2 cellular contexts compared by ENCODE assay signal in the genomic region with DNA sequence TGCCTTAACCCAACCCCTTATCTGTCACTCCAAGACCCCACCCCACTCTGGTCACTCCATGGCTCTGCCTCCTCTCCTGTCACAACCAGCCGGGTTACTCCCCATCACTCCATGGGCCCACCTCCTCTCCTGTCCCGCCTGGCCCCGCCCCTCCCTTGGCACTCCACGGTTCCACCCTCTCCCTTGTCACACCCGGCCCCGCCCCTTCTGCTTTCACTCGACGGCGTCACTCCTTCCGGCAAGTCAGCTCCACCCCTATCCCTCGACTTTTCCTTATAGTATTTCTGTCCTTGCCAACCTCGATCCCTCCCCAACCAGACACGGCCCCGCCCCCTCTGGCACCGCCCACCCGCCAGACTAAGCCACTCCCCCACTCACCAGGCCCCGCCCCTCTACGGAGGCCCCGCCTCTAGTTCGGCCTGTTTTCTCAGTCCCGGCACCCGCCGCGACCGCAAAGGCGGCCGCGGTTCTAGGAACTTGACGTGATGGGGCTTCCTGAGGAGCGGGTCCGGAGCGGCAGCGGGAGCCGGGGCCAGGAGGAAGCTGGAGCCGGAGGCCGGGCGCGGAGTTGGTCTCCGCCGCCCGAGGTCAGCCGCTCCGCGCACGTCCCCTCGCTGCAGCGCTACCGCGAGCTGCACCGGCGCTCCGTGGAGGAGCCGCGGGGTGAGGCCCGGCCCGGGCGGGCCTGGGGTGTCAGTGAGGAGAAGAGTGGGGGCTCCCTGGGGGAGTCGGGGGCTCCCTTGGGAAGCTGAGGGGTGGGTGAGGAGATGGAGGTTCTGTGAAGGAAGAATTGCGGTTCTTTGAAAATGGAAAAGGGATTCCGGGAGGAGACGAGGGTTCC.
TF ChIP-seq lines count a peak whose summit lies in the region.

A gene with protein sequence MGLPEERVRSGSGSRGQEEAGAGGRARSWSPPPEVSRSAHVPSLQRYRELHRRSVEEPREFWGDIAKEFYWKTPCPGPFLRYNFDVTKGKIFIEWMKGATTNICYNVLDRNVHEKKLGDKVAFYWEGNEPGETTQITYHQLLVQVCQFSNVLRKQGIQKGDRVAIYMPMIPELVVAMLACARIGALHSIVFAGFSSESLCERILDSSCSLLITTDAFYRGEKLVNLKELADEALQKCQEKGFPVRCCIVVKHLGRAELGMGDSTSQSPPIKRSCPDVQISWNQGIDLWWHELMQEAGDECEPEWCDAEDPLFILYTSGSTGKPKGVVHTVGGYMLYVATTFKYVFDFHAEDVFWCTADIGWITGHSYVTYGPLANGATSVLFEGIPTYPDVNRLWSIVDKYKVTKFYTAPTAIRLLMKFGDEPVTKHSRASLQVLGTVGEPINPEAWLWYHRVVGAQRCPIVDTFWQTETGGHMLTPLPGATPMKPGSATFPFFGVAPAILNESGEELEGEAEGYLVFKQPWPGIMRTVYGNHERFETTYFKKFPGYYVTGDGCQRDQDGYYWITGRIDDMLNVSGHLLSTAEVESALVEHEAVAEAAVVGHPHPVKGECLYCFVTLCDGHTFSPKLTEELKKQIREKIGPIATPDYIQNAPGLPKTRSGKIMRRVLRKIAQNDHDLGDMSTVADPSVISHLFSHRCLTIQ (plus strand): TSS at position 452 of the 841 bp plus-strand sequence. CDS start 34 bp downstream, at position 486.

TF ChIP-seq in HCT116, 20 proteins besides CTCF, POLR2A, EP300 and RAD21 (continued from another document):
- TF ChIP-seq CBX3 (IDR thresholded peaks at IDR 0.05; ENCODE audit: low read depth) (no peak), JUND (IDR thresholded peaks at IDR 0.05) (no peak), FOSL1 (IDR thresholded peaks at IDR 0.05; ENCODE audit: low read depth) (no peak), POLR2AphosphoS5 (IDR thresholded peaks at IDR 0.05; ENCODE audit: low read depth, low read length) (peak; percentile 84), SP1 (IDR thresholded peaks at IDR 0.05; ENCODE audit: low read depth) (peak; percentile 59; the same call in 1 of the 2 replicates), ZNF274 (IDR thresholded peaks at IDR 0.05; ENCODE audit: low read depth, low read length) (no peak)
- TF ChIP-seq, protein P1, sequence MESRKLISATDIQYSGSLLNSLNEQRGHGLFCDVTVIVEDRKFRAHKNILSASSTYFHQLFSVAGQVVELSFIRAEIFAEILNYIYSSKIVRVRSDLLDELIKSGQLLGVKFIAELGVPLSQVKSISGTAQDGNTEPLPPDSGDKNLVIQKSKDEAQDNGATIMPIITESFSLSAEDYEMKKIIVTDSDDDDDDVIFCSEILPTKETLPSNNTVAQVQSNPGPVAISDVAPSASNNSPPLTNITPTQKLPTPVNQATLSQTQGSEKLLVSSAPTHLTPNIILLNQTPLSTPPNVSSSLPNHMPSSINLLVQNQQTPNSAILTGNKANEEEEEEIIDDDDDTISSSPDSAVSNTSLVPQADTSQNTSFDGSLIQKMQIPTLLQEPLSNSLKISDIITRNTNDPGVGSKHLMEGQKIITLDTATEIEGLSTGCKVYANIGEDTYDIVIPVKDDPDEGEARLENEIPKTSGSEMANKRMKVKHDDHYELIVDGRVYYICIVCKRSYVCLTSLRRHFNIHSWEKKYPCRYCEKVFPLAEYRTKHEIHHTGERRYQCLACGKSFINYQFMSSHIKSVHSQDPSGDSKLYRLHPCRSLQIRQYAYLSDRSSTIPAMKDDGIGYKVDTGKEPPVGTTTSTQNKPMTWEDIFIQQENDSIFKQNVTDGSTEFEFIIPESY (IDR thresholded peaks at IDR 0.05; ENCODE audit: extremely low read depth, insufficient replicate concordance, low read length), result no peak

TF ChIP-seq in SK-N-SH, 30 proteins besides CTCF, POLR2A, EP300 and RAD21 (continued from another document):
- TF ChIP-seq, protein P2, sequence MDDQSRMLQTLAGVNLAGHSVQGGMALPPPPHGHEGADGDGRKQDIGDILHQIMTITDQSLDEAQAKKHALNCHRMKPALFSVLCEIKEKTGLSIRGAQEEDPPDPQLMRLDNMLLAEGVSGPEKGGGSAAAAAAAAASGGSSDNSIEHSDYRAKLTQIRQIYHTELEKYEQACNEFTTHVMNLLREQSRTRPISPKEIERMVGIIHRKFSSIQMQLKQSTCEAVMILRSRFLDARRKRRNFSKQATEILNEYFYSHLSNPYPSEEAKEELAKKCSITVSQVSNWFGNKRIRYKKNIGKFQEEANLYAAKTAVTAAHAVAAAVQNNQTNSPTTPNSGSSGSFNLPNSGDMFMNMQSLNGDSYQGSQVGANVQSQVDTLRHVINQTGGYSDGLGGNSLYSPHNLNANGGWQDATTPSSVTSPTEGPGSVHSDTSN (IDR thresholded peaks at IDR 0.05), result 0 out of 2 replicates have a peak, but pooled peaks have one; percentile 2
- TF ChIP-seq, protein P3, sequence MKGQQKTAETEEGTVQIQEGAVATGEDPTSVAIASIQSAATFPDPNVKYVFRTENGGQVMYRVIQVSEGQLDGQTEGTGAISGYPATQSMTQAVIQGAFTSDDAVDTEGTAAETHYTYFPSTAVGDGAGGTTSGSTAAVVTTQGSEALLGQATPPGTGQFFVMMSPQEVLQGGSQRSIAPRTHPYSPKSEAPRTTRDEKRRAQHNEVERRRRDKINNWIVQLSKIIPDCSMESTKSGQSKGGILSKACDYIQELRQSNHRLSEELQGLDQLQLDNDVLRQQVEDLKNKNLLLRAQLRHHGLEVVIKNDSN (IDR thresholded peaks at IDR 0.05; ENCODE audit: borderline replicate concordance, low read depth), result no peak
- TF ChIP-seq POLR2AphosphoS5 (IDR thresholded peaks at IDR 0.05; ENCODE audit: low read depth, low read length), result peak; percentile 89
- TF ChIP-seq FOSL2 (IDR thresholded peaks at IDR 0.05; ENCODE audit: borderline replicate concordance, low read depth), result no peak
TF ChIP-seq in SK-N-SH: peak in this region for 4.
